ENCODE assay signal across 8 cellular contexts in genomic region chr2:189466656-189467055, GRCh38. TPM values are rescaled to one million over a fixed set of nuclear protein-coding genes. Genes with fewer than 3 reads are reported as not detected.
DNase-seq lines count a peak whose midpoint lies in the region; ATAC-seq and TF ChIP-seq lines count a peak whose summit lies in the region.

No MANE protein-coding gene starts in this region.

- H3K36me3 ChIP-seq in GM23248 (ENCODE audit: low read depth) (peaks cover 86% of the 10 kb centered on the region), SJCRH30 (peaks cover 100% of the 10 kb centered on the region), smooth muscle cell (ENCODE audit: low read depth) (peaks cover 46% of the 10 kb centered on the region)

- no peak overlapping the region for H3K27ac ChIP-seq in GM23248
- H3K27ac ChIP-seq in SJCRH30: no peak overlapping the region
- H3K27ac ChIP-seq in smooth muscle cell (ENCODE audit: low read depth): no peak overlapping the region

- H3K79me2 ChIP-seq in GM23248 (ENCODE audit: insufficient read depth) (no peaks in the 10 kb centered on the region), smooth muscle cell (ENCODE audit: low read depth) (no peaks in the 10 kb centered on the region)

- in situ Hi-C loops in GM23248 (cut with MboI): no loop called here

- no peak overlapping the region for H2AFZ ChIP-seq in GM23248
- no peak overlapping the region for H2AFZ ChIP-seq in smooth muscle cell (ENCODE audit: low read depth)

- peak; percentile 54 for TF ChIP-seq CTCF in foreskin fibroblast (IDR thresholded peaks at IDR 0.05; ENCODE audit: low read depth, low read length)
- TF ChIP-seq CTCF in smooth muscle cell (IDR thresholded peaks at IDR 0.05; ENCODE audit: borderline replicate concordance, insufficient read depth, poor library complexity, severe bottlenecking): peak; percentile 56

- H3K27me3 ChIP-seq in GM23248 (replicated peaks; ENCODE audit: insufficient read depth) (no peaks in the 10 kb centered on the region), SJCRH30 (no peaks in the 10 kb centered on the region), smooth muscle cell (ENCODE audit: low read depth) (no peaks in the 10 kb centered on the region)

- H3K4me1 ChIP-seq in GM23248 (ENCODE audit: insufficient read depth): no peaks in the 10 kb centered on the region
- H3K4me1 ChIP-seq in SJCRH30: no peaks in the 10 kb centered on the region
- H3K4me1 ChIP-seq in smooth muscle cell (ENCODE audit: low read depth): no peaks in the 10 kb centered on the region

- H3K9ac ChIP-seq in GM23248 (no peak overlapping the region), smooth muscle cell (ENCODE audit: low read depth) (no peak overlapping the region)

- no peaks in the 10 kb centered on the region for H3K9me2 ChIP-seq in GM23248 (ENCODE audit: insufficient read depth)

- H3K4me2 ChIP-seq in GM23248 (ENCODE audit: unreplicated experiment) (no peak overlapping the region), smooth muscle cell (no peak overlapping the region)

- no peaks in the 10 kb centered on the region for H3K9me3 ChIP-seq in GM23248 (ENCODE audit: low read depth)
- H3K9me3 ChIP-seq in SJCRH30 (replicated peaks): no peaks in the 10 kb centered on the region
- H3K9me3 ChIP-seq in smooth muscle cell (replicated peaks; ENCODE audit: low read depth): no peaks in the 10 kb centered on the region

- DNase-seq in AML-193 (lab: John Stamatoyannopoulos, UW): peak; percentile 45 to 47
- DNase-seq in GM23248: peak; percentile 57
- peak; percentile 53 to 77 for DNase-seq in SJCRH30
- DNase-seq in foreskin fibroblast: no peak
- no peak for DNase-seq in smooth muscle cell (lab: John Stamatoyannopoulos, UW; ENCODE audit: unreplicated experiment)
- no peak for DNase-seq in 8988T
- no peak for DNase-seq in ecto neural progenitor cell (ENCODE audit: low spot score)

- no peaks in the 10 kb centered on the region for H3F3A ChIP-seq in GM23248 (ENCODE audit: insufficient read depth)
- H3F3A ChIP-seq in smooth muscle cell (ENCODE audit: low read depth): no peaks in the 10 kb centered on the region

- H4K20me1 ChIP-seq in GM23248 (ENCODE audit: insufficient read depth) (no peaks in the 10 kb centered on the region), smooth muscle cell (ENCODE audit: low read depth) (no peaks in the 10 kb centered on the region)

- no peak overlapping the region for H3K4me3 ChIP-seq in GM23248
- H3K4me3 ChIP-seq in SJCRH30: no peak overlapping the region
- no peak overlapping the region for H3K4me3 ChIP-seq in foreskin fibroblast (ENCODE audit: low read depth in 1 of 2, low read length in 2 of 2)
- H3K4me3 ChIP-seq in smooth muscle cell: no peak overlapping the region

- ATAC-seq in HG03457 (IDR thresholded peaks at IDR 0.05; ENCODE audit: unreplicated experiment): no peak

RNA-seq across cellular contexts. Expression of gene WDR75, which starts 25.4 kb away (rescaled TPM):
- 30.5 and 44.1 TPM in 2 replicates for total RNA-seq in GM23248 (2014; rRNA removed; shearing (Covaris generic))
- polyA plus RNA-seq in GM23248 (2016; fragmentation: Nextera tagmentation; extraction: Ambion mirVana): 22.9 and 25.8 TPM in 2 replicates
- total RNA-seq in SJCRH30 (2014; rRNA removed; shearing (Covaris generic)): 257 and 288 TPM in 2 replicates
- total RNA-seq in smooth muscle cell: 63.0 and 67.4 TPM in 2 replicates
- polyA plus RNA-seq in smooth muscle cell: 22.7 and 28.4 TPM in 2 replicates

Comparison
In these comparisons a context has a peak if more than half of its experiments do, and no peak if none do; other contexts are left out.
1. DNase-seq: peak in AML-193 (2 of 2), GM23248 (single experiment) and SJCRH30 (2 of 2); none in foreskin fibroblast (0 of 2), smooth muscle cell (single experiment), 8988T (single experiment) and ecto neural progenitor cell (single experiment).